ENCODE assay signal across 2 cellular contexts in genomic region chr21:46082638-46083270, GRCh38.
TF ChIP-seq lines count a peak whose summit lies in the region.

No MANE protein-coding gene starts in this region.

TF ChIP-seq in K562, 482 proteins besides CTCF, POLR2A, EP300 and RAD21:
- TF ChIP-seq BHLHE40 (IDR thresholded peaks at IDR 0.05; ENCODE audit: low read length): 0 out of 2 replicates have a peak, but pooled peaks have one; percentile 30
- no peak for TF ChIP-seq ZBED1 (IDR thresholded peaks at IDR 0.05)
- TF ChIP-seq ZFP36 (IDR thresholded peaks at IDR 0.05; ENCODE audit: low read depth, low read length, partially characterized antibody): peak; percentile 87
- TF ChIP-seq ETV5 (CRISPR knock-in tag; IDR thresholded peaks at IDR 0.05; ENCODE audit: low read depth): no peak

TF ChIP-seq in GM12891, 5 proteins besides CTCF, POLR2A, EP300 and RAD21:
- TF ChIP-seq TAF1 (IDR thresholded peaks at IDR 0.05; ENCODE audit: low read depth, low read length) (no peak), SPI1 (IDR thresholded peaks at IDR 0.05; ENCODE audit: low read depth, low read length) (no peak), PAX5 (IDR thresholded peaks at IDR 0.05; ENCODE audit: insufficient read depth, low read length, severe bottlenecking) (no peak), POU2F2 (IDR thresholded peaks at IDR 0.05; ENCODE audit: low read depth, low read length) (no peak), POLR2AphosphoS5 (IDR thresholded peaks at IDR 0.05; ENCODE audit: low read depth, low read length) (no peak)
